ENCODE assay signal across 23 cellular contexts in the genomic region with DNA sequence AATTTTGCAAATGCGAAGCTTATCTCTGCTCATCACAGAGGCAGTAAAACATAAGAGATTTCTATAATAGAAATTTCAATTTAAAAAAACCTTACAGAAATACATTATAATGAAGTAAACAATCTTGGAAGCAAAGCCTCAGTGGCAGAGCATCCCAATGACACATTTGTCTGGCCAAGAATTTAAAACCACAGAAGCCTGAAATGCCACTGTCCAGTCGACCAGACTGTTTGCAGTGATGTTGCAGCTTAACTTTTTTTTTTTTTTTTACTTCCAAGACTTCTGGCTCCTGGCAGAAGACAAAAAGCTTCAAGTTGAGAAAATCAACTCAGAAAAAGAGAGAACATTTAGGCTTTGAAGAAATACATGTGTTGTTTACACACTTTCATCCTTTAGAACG.
"Had no signal": no experiment of that assay in that cellular context is flagged by ENCODE, and none has a peak within 500 bp of the region (broad histone marks: within the 10 kb centered on the region; RNA-seq: fewer than 3 reads in every experiment).

No MANE protein-coding gene starts in this region.

- H3K36me3 ChIP-seq: esophagus squamous epithelium, heart left ventricle, left ventricle myocardium inferior, lower lobe of right lung, prostate gland, stomach had no signal

- ATAC-seq: heart left ventricle, left cardiac atrium, lower lobe of right lung, sciatic nerve had no signal

- H3K4me1 ChIP-seq: esophagus squamous epithelium, heart left ventricle, left ventricle myocardium inferior, lower lobe of right lung, parathyroid adenoma, prostate gland, stomach had no signal

- H3K4me3 ChIP-seq: esophagus squamous epithelium, heart left ventricle, left ventricle myocardium inferior, lower lobe of right lung, prostate gland, skin epidermis, stomach had no signal

- H3K27me3 ChIP-seq: esophagus squamous epithelium, heart left ventricle, stomach had no signal

- H3K27ac Mint-ChIP-seq: memory B cell, type B pancreatic cell had no signal

- H3K27ac ChIP-seq: esophagus squamous epithelium, heart left ventricle, left ventricle myocardium inferior, lower lobe of right lung, parathyroid adenoma, prostate gland, skin epidermis, stomach had no signal

- DNase-seq: central memory CD4-positive, alpha-beta T cell; cortex of kidney; effector memory CD4-positive, alpha-beta T cell; esophagus squamous epithelium; foreskin melanocyte; heart left ventricle; hippocampal formation; left cardiac atrium; left ventricle myocardium inferior; lower lobe of right lung; midbrain; naive B cell; occipital lobe; retina; stimulated activated CD4-positive, alpha-beta T cell treated with anti-CD3 and anti-CD28 coated beads, Interleukin-12 subunit alpha, Interleukin-12 subunit beta, amount 100 ng/mL, for 4 hours; stimulated activated naive CD4-positive, alpha-beta T cell; stomach had no signal

- H3K36me3 Mint-ChIP-seq: memory B cell, naive B cell, type B pancreatic cell had no signal

- H3K79me2 ChIP-seq: parathyroid adenoma had no signal

- H3K9me3 ChIP-seq: esophagus squamous epithelium, heart left ventricle, left ventricle myocardium inferior, lower lobe of right lung, prostate gland had no signal

- H2AFZ ChIP-seq: parathyroid adenoma had no signal

- H3K9ac ChIP-seq: parathyroid adenoma had no signal
